Comparison of ENCODE assay signal across 8 cellular contexts in genomic region chr2:32064021-32064678, GRCh38. TPM values are rescaled to one million over a fixed set of nuclear protein-coding genes. Genes with fewer than 3 reads are reported as not detected.
DNase-seq lines count a peak whose midpoint lies in the region; ATAC-seq and TF ChIP-seq lines count a peak whose summit lies in the region.

No MANE protein-coding gene starts in this region.

- peaks cover 21% of the 10 kb centered on the region for H3K4me1 ChIP-seq in DOHH2 (ENCODE audit: control insufficient read depth, low read length)
- peaks cover 7% of the 10 kb centered on the region; the same call in 1 of the 2 replicates for H3K4me1 ChIP-seq in MM.1S (ENCODE audit: low read length)
- H3K4me1 ChIP-seq in rectal smooth muscle tissue (ENCODE audit: control insufficient read depth, insufficient read depth, low read length) = peaks cover 6% of the 10 kb centered on the region

- H3K36me3 ChIP-seq in DOHH2 (ENCODE audit: control insufficient read depth, low read length) = no peaks in the 10 kb centered on the region
- H3K36me3 ChIP-seq in MM.1S (replicated peaks; ENCODE audit: insufficient read depth, low read length) = no peaks in the 10 kb centered on the region
- no peaks in the 10 kb centered on the region for H3K36me3 ChIP-seq in rectal smooth muscle tissue (ENCODE audit: control insufficient read depth, insufficient read depth, low read length)

- peaks cover 4% of the 10 kb centered on the region for H3K36me3 Mint-ChIP-seq in activated T-helper 1 cell treated with anti-CD3 and anti-CD28 coated beads, Interleukin-12 subunit alpha, Interleukin-12 subunit beta, Interleukin-2, Interleukin-4 antibody, amounts not matched to agents 30 ng/mL and 10 ng/mL and 1 ng/mL, durations not matched to agents 14 hours and 24 hours and 36 hours (ENCODE audit: low read depth)

- H3K4me3 Mint-ChIP-seq in activated T-helper 1 cell treated with anti-CD3 and anti-CD28 coated beads, Interleukin-12 subunit alpha, Interleukin-12 subunit beta, Interleukin-2, Interleukin-4 antibody, amounts not matched to agents 30 ng/mL and 10 ng/mL and 1 ng/mL, durations not matched to agents 14 hours and 24 hours and 36 hours = peak overlapping the region; percentile 97

- no peaks in the 10 kb centered on the region for H3K9me3 ChIP-seq in DOHH2 (ENCODE audit: control insufficient read depth, insufficient read depth, low read length)
- H3K9me3 ChIP-seq in MM.1S (replicated peaks; ENCODE audit: insufficient read depth, low read length) = no peaks in the 10 kb centered on the region

- H4K20me1 ChIP-seq in DOHH2 (ENCODE audit: control insufficient read depth, insufficient read depth, low read depth, low read length) (no peaks in the 10 kb centered on the region), MM.1S (ENCODE audit: insufficient read depth, low read length) (no peaks in the 10 kb centered on the region)

- TF ChIP-seq CTCF in DOHH2 (IDR thresholded peaks at IDR 0.05; ENCODE audit: low read depth, low read length, poor library complexity, severe bottlenecking) (no peak), MM.1S (IDR thresholded peaks at IDR 0.05; ENCODE audit: low read length) (no peak)

- H2AFZ ChIP-seq in MM.1S (ENCODE audit: low read length) = peak overlapping the region; percentile 65

- H3K27me3 Mint-ChIP-seq in activated T-helper 1 cell treated with anti-CD3 and anti-CD28 coated beads, Interleukin-12 subunit alpha, Interleukin-12 subunit beta, Interleukin-2, Interleukin-4 antibody, amounts not matched to agents 30 ng/mL and 10 ng/mL and 1 ng/mL, durations not matched to agents 14 hours and 24 hours and 36 hours (ENCODE audit: insufficient read depth) = peaks cover 6% of the 10 kb centered on the region

- peaks cover 31% of the 10 kb centered on the region for H3K4me1 Mint-ChIP-seq in activated T-helper 1 cell treated with anti-CD3 and anti-CD28 coated beads, Interleukin-12 subunit alpha, Interleukin-12 subunit beta, Interleukin-2, Interleukin-4 antibody, amounts not matched to agents 30 ng/mL and 10 ng/mL and 1 ng/mL, durations not matched to agents 14 hours and 24 hours and 36 hours (ENCODE audit: low read depth)

- H3K27me3 ChIP-seq in DOHH2 (ENCODE audit: control insufficient read depth, low read length) = no peaks in the 10 kb centered on the region
- no peaks in the 10 kb centered on the region for H3K27me3 ChIP-seq in MM.1S (replicated peaks; ENCODE audit: insufficient read depth, low read length)
- no peaks in the 10 kb centered on the region for H3K27me3 ChIP-seq in rectal smooth muscle tissue (ENCODE audit: control insufficient read depth, insufficient read depth, low read length)

- intact Hi-C loops in activated T-helper 1 cell treated with anti-CD3 and anti-CD28 coated beads, Interleukin-12 subunit alpha, Interleukin-12 subunit beta, Interleukin-2, Interleukin-4 antibody, amounts not matched to agents 30 ng/mL and 10 ng/mL and 1 ng/mL, durations not matched to agents 14 hours and 24 hours and 36 hours (cut with micrococcal nuclease) = loop anchor here (1.0 to 5.0 kb wide), 4 partner anchors 71 to 1352 kb away; no protein-coding TSS in a partner anchor
- intact Hi-C loops in left cardiac atrium (cut with DNase I) = loop anchor here in 1 of 2 donors (5.0 to 10.0 kb wide), 2 partner anchors 52 to 101 kb away; partner anchors contain the start of genes MEMO1 and SLC30A6

- H3K9me2 ChIP-seq in DOHH2 (replicated peaks; ENCODE audit: control insufficient read depth, low read length) (no peaks in the 10 kb centered on the region), MM.1S (replicated peaks; ENCODE audit: insufficient read depth, low read length) (no peaks in the 10 kb centered on the region)

- peak overlapping the region; percentile 75 for H3K9ac ChIP-seq in MM.1S (ENCODE audit: low read length)
- no peak overlapping the region for H3K9ac ChIP-seq in rectal smooth muscle tissue (ENCODE audit: low read length)

- H3F3A ChIP-seq in DOHH2 (ENCODE audit: control insufficient read depth, insufficient read depth) (0 out of 2 replicates have a peak, but pooled peaks cover 2% of the 10 kb centered on the region), MM.1S (ENCODE audit: insufficient read depth, low read length) (peaks cover 17% of the 10 kb centered on the region)

- peak; percentile 3 for ATAC-seq in GM21423 (IDR thresholded peaks at IDR 0.05; ENCODE audit: unreplicated experiment)
- peak; percentile 5 to 14 for ATAC-seq in left cardiac atrium
- ATAC-seq in GM21825 (IDR thresholded peaks at IDR 0.05; ENCODE audit: unreplicated experiment) = no peak

- H3K4me2 ChIP-seq in DOHH2 (ENCODE audit: low read length) = peak overlapping the region; percentile 78
- H3K4me2 ChIP-seq in MM.1S (ENCODE audit: low read depth, low read length) = peak overlapping the region; percentile 90

- DNase-seq in MM.1S (peak; percentile 26), left cardiac atrium (no peak), NCI-H187 (lab: John Stamatoyannopoulos, UW) (no peak)
- DNase-seq in activated T-helper 1 cell treated with anti-CD3 and anti-CD28 coated beads, Interleukin-12 subunit alpha, Interleukin-12 subunit beta, Interleukin-2, Interleukin-4 antibody, amounts not matched to agents 30 ng/mL and 10 ng/mL and 1 ng/mL, durations not matched to agents 14 hours and 24 hours and 36 hours (ENCODE audit: low spot score) = peak; percentile 11

- H3K27ac ChIP-seq in DOHH2 (ENCODE audit: low read depth, low read length) (peak overlapping the region; percentile 74), MM.1S (ENCODE audit: low read length) (peak overlapping the region; percentile 70), rectal smooth muscle tissue (ENCODE audit: low read depth, low read length) (peak overlapping the region; percentile 93)

- H3K4me3 ChIP-seq in DOHH2 (ENCODE audit: low read length) (peak overlapping the region; percentile 83), MM.1S (ENCODE audit: low read length) (peak overlapping the region; percentile 99), rectal smooth muscle tissue (ENCODE audit: low read length) (peak overlapping the region; percentile 88)

- H3K9me3 Mint-ChIP-seq in activated T-helper 1 cell treated with anti-CD3 and anti-CD28 coated beads, Interleukin-12 subunit alpha, Interleukin-12 subunit beta, Interleukin-2, Interleukin-4 antibody, amounts not matched to agents 30 ng/mL and 10 ng/mL and 1 ng/mL, durations not matched to agents 14 hours and 24 hours and 36 hours = no peaks in the 10 kb centered on the region

- peak overlapping the region; percentile 87 for H3K27ac Mint-ChIP-seq in activated T-helper 1 cell treated with anti-CD3 and anti-CD28 coated beads, Interleukin-12 subunit alpha, Interleukin-12 subunit beta, Interleukin-2, Interleukin-4 antibody, amounts not matched to agents 30 ng/mL and 10 ng/mL and 1 ng/mL, durations not matched to agents 14 hours and 24 hours and 36 hours

- H3K79me2 ChIP-seq in DOHH2 (ENCODE audit: control insufficient read depth, low read length) (peaks cover 23% of the 10 kb centered on the region), MM.1S (ENCODE audit: low read length) (peaks cover 19% of the 10 kb centered on the region)

RNA-seq across cellular contexts. Expression of gene SPAST, which starts 0.8 kb away (rescaled TPM):
- 18.9 and 21.0 TPM in 2 replicates for total RNA-seq in activated T-helper 1 cell treated with anti-CD3 and anti-CD28 coated beads, Interleukin-12 subunit alpha, Interleukin-12 subunit beta, Interleukin-2, Interleukin-4 antibody, amounts not matched to agents 30 ng/mL and 10 ng/mL and 1 ng/mL, durations not matched to agents 14 hours and 24 hours and 36 hours
- total RNA-seq in left cardiac atrium = 1 to 10 TPM; 8.0 to 9.2 TPM

RNA-seq across cellular contexts. Expression of gene DPY30, which starts 24.5 kb away (rescaled TPM):
- 64.6 and 72.5 TPM in 2 replicates for total RNA-seq in activated T-helper 1 cell treated with anti-CD3 and anti-CD28 coated beads, Interleukin-12 subunit alpha, Interleukin-12 subunit beta, Interleukin-2, Interleukin-4 antibody, amounts not matched to agents 30 ng/mL and 10 ng/mL and 1 ng/mL, durations not matched to agents 14 hours and 24 hours and 36 hours
- 10 to 100 TPM; 37.3 to 39.9 TPM for total RNA-seq in left cardiac atrium

RNA-seq across cellular contexts. Expression of gene MEMO1, which starts 53.3 kb away (rescaled TPM):
- 66.6 and 71.3 TPM in 2 replicates for total RNA-seq in activated T-helper 1 cell treated with anti-CD3 and anti-CD28 coated beads, Interleukin-12 subunit alpha, Interleukin-12 subunit beta, Interleukin-2, Interleukin-4 antibody, amounts not matched to agents 30 ng/mL and 10 ng/mL and 1 ng/mL, durations not matched to agents 14 hours and 24 hours and 36 hours
- 10 to 100 TPM; 33.1 to 37.5 TPM for total RNA-seq in left cardiac atrium

Comparison
In these comparisons a context has a peak if more than half of its experiments do, and no peak if none do; other contexts are left out.
1. DNase-seq: peak in MM.1S (single experiment) and activated T-helper 1 cell treated with anti-CD3 and anti-CD28 coated beads, Interleukin-12 subunit alpha, Interleukin-12 subunit beta, Interleukin-2, Interleukin-4 antibody, amounts not matched to agents 30 ng/mL and 10 ng/mL and 1 ng/mL, durations not matched to agents 14 hours and 24 hours and 36 hours (single experiment); none in left cardiac atrium (single experiment) and NCI-H187 (0 of 2).
2. Peak in every context shown above with its lines, with median percentiles within 50 percentile points of each other: H3K27ac ChIP-seq and H3K4me3 ChIP-seq.